1 cellular context compared by ENCODE assay signal in the genomic region with DNA sequence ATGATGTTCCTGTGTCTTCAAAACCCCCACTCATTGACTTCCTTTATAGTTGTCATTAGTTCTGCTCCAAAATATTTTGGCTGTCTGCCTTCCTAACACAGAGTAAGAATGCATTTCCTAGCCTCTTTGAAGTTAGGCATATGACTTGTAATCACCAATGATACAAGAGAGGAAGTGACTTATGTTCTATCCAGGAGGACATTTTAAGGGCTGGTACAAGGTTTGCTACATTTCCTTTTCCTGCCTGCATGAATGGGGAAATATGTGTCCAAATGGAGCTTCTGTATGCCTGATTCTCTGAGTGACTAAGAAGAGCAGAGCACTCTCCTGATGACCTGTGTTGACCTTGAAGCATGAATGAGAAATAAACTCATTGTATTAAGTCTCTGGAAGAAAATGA.
TF ChIP-seq lines count a peak whose summit lies in the region.

No MANE protein-coding gene starts in this region.

TF ChIP-seq in K562, 482 proteins besides CTCF, POLR2A, EP300 and RAD21 (continued from another document):
- TF ChIP-seq ZBTB40 (IDR thresholded peaks at IDR 0.05) (peak; percentile 68; the same call in 1 of the 2 replicates), ZBTB40 (CRISPR knock-in tag; IDR thresholded peaks at IDR 0.05) (no peak), GABPA (tag; conservative IDR thresholded peaks at IDR 0.05; ENCODE audit: low read depth) (peak; percentile 56; the same call in 1 of the 2 replicates), SMAD1 (IDR thresholded peaks at IDR 0.05; ENCODE audit: low read depth, low read length, partially characterized antibody) (no peak), POU5F1 (IDR thresholded peaks at IDR 0.05; ENCODE audit: borderline replicate concordance, low read depth, low read length, partially characterized antibody) (no peak), NR2F6 (CRISPR knock-in tag; IDR thresholded peaks at IDR 0.05) (no peak), LEF1 (IDR thresholded peaks at IDR 0.05) (peak; percentile 65; the same call in 1 of the 2 replicates), HNRNPH1 (optimal IDR thresholded peaks at IDR 0.05; ENCODE audit: low read depth, low read length) (no peak), NUFIP1 (IDR thresholded peaks at IDR 0.05; ENCODE audit: partially characterized antibody) (no peak), ZNF174 (CRISPR knock-in tag; IDR thresholded peaks at IDR 0.05) (no peak), ZBTB11 (CRISPR knock-in tag; IDR thresholded peaks at IDR 0.05) (peak in 1 of 3 experiments; percentile 71; a peak in 2 of 6 replicates), ZNF717 (CRISPR knock-in tag; IDR thresholded peaks at IDR 0.05) (no peak), CHD4 (IDR thresholded peaks at IDR 0.05; ENCODE audit: insufficient read depth, insufficient replicate concordance, low read depth, low read length, poor library complexity, severe bottlenecking) (no peak), CREM (IDR thresholded peaks at IDR 0.05; ENCODE audit: low read depth) (no peak), NCOR1 (IDR thresholded peaks at IDR 0.05) (no peak), MTA2 (IDR thresholded peaks at IDR 0.05; ENCODE audit: low read depth) (no peak), JUN (IDR thresholded peaks at IDR 0.05; ENCODE audit: borderline replicate concordance, low read depth, low read length) (no peak), JUN (CRISPR knock-in tag; IDR thresholded peaks at IDR 0.05; ENCODE audit: borderline replicate concordance) (no peak), SIN3A (IDR thresholded peaks at IDR 0.05; ENCODE audit: borderline replicate concordance in 2 of 2, control insufficient read depth in 1 of 2, low read depth in 2 of 2, low read length in 2 of 2) (no peak), MXI1 (IDR thresholded peaks at IDR 0.05; ENCODE audit: low read depth, low read length) (no peak), MYBL2 (IDR thresholded peaks at IDR 0.05; ENCODE audit: low read depth) (no peak), MYBL2 (CRISPR knock-in tag; IDR thresholded peaks at IDR 0.05; ENCODE audit: borderline replicate concordance) (no peak), EWSR1 (IDR thresholded peaks at IDR 0.05; ENCODE audit: borderline replicate concordance, low read depth, partially characterized antibody) (no peak), SNIP1 (IDR thresholded peaks at IDR 0.05; ENCODE audit: low read depth) (no peak), IFI16 (CRISPR knock-in tag; IDR thresholded peaks at IDR 0.05) (no peak), ZNF41 (CRISPR knock-in tag; conservative IDR thresholded peaks at IDR 0.05) (no peak), PHF8 (IDR thresholded peaks at IDR 0.05; ENCODE audit: borderline replicate concordance, low read length) (no peak), ZKSCAN1 (IDR thresholded peaks at IDR 0.05; ENCODE audit: low read depth, low read length) (no peak), ZNF121 (CRISPR knock-in tag; conservative IDR thresholded peaks at IDR 0.05) (no peak), ZBTB43 (CRISPR knock-in tag; IDR thresholded peaks at IDR 0.05) (no peak), ZNF175 (CRISPR knock-in tag; IDR thresholded peaks at IDR 0.05; ENCODE audit: low read depth) (no peak), TCFL5 (CRISPR knock-in tag; conservative IDR thresholded peaks at IDR 0.05) (no peak), DNMT1 (IDR thresholded peaks at IDR 0.05) (no peak), ZBTB17 (CRISPR knock-in tag; IDR thresholded peaks at IDR 0.05) (no peak), DMBX1 (CRISPR knock-in tag; IDR thresholded peaks at IDR 0.05; ENCODE audit: borderline replicate concordance) (no peak), SPI1 (IDR thresholded peaks at IDR 0.05; ENCODE audit: borderline replicate concordance, low read depth, low read length) (peak; percentile 65), HDAC3 (IDR thresholded peaks at IDR 0.05; ENCODE audit: borderline replicate concordance, partially characterized antibody) (no peak)
- TF ChIP-seq, protein P1, sequence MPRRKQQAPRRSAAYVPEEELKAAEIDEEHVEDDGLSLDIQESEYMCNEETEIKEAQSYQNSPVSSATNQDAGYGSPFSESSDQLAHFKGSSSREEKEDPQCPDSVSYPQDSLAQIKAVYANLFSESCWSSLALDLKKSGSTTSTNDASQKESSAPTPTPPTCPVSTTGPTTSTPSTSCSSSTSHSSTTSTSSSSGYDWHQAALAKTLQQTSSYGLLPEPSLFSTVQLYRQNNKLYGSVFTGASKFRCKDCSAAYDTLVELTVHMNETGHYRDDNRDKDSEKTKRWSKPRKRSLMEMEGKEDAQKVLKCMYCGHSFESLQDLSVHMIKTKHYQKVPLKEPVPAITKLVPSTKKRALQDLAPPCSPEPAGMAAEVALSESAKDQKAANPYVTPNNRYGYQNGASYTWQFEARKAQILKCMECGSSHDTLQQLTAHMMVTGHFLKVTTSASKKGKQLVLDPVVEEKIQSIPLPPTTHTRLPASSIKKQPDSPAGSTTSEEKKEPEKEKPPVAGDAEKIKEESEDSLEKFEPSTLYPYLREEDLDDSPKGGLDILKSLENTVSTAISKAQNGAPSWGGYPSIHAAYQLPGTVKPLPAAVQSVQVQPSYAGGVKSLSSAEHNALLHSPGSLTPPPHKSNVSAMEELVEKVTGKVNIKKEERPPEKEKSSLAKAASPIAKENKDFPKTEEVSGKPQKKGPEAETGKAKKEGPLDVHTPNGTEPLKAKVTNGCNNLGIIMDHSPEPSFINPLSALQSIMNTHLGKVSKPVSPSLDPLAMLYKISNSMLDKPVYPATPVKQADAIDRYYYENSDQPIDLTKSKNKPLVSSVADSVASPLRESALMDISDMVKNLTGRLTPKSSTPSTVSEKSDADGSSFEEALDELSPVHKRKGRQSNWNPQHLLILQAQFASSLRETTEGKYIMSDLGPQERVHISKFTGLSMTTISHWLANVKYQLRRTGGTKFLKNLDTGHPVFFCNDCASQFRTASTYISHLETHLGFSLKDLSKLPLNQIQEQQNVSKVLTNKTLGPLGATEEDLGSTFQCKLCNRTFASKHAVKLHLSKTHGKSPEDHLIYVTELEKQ (CRISPR knock-in tag; IDR thresholded peaks at IDR 0.05) = no peak
